ENCODE assay signal across 12 cellular contexts in the genomic region with DNA sequence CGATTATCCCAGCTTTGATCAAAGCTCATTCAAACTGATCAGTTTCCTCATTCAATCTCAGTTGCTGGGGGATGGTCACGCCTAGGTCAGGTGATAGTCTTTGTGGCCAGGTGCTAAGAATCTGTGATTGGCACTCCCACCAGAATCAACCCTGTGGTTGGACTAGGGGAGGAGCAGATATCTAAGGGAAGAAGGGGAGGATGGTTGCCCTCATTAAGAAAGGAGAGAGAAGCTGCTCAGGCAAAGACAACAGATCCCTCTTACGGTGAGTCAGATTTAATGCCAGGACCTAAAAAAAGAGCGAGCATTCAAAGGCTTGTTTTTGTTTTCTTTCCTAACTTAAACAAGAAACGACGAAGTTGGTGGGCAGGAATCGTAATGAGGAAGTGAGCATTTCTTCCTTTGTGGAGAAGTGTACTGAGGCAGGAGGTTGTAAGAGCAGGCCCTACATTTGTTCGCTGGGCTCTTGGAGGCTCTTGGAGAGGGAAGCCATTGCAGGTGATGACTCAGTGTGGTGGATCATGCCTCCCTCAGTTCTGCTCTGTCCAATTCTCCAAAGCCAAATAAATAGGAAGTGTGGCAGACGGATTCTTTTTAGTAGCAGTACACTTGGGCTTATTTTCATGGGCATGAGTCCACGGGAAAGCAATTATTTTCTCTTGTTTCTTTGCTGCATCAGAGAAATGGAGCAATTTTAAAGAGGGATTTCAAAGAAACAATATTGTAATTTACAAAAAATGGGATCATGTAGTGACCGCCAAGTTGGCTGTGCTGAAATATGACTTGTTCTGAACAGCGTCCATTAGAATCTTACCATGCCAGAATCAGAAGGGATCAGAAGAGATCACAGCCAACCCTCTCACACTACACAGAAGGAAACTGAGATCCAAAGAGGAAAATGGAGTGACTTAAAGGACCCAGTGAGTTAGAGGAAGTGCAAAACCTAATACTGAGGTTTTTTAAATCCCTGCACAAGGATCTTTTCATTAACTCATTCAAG. TPM values are rescaled to one million over a fixed set of nuclear protein-coding genes. Genes with fewer than 3 reads are reported as not detected.
DNase-seq lines count a peak whose midpoint lies in the region; ATAC-seq and TF ChIP-seq lines count a peak whose summit lies in the region.
"Had no signal": no experiment of that assay in that cellular context is flagged by ENCODE, and none has a peak within 500 bp of the region (broad histone marks: within the 10 kb centered on the region; RNA-seq: fewer than 3 reads in every experiment).

No MANE protein-coding gene starts in this region.

- 63 to 78% methylated on average over 12 of the region's 12 CpGs for WGBS in body of pancreas, 2 donors
- WGBS in lung, 2 donors: 62 to 64% methylated on average over 12 of the region's 12 CpGs

- peak; percentile 35 for ATAC-seq in body of pancreas
- peak; percentile 76 for ATAC-seq in lung (ENCODE audit: insufficient read depth, low FRiP score)
- no peak for ATAC-seq in GM18909 (IDR thresholded peaks at IDR 0.05; ENCODE audit: poor library complexity, unreplicated experiment)
- ATAC-seq in stimulated activated naive CD8-positive, alpha-beta T cell treated with anti-CD3 and anti-CD28 coated beads, Interleukin-15, amount 100 ng/mL, for 72 hours: no peak
- ATAC-seq: foreskin keratinocyte had no signal

- TF ChIP-seq CTCF in body of pancreas (IDR thresholded peaks at IDR 0.05) (no peak), lung (IDR thresholded peaks at IDR 0.05; ENCODE audit: control extremely low read depth, extremely low read depth) (no peak)

- no peaks in the 10 kb centered on the region for H3K79me2 ChIP-seq in ACC112 (ENCODE audit: control insufficient read depth, insufficient read depth, low read length, unreplicated experiment)

- H3K4me1 ChIP-seq in ACC112 (ENCODE audit: control insufficient read depth, insufficient read depth, low read length, unreplicated experiment): peaks cover 13% of the 10 kb centered on the region
- no peaks in the 10 kb centered on the region for H3K4me1 ChIP-seq in body of pancreas
- H3K4me1 ChIP-seq in lung (ENCODE audit: control insufficient read depth in 2 of 2, insufficient read depth in 2 of 2, low read length in 2 of 2): peaks cover 0 to 8% of the 10 kb centered on the region in 2 donors
- H3K4me1 ChIP-seq: foreskin keratinocyte had no signal

- H3K9me3 Mint-ChIP-seq in stimulated activated naive CD8-positive, alpha-beta T cell treated with anti-CD3 and anti-CD28 coated beads, Interleukin-15, amount 100 ng/mL, for 72 hours: no peaks in the 10 kb centered on the region
- H3K9me3 Mint-ChIP-seq: CD4-positive, CD25-positive, alpha-beta regulatory T cell had no signal

- intact Hi-C loops in body of pancreas (cut with DNase I): no loop called here

- peak overlapping the region; percentile 36; the same call in 1 of the 2 replicates for H3K27ac ChIP-seq in ACC112 (ENCODE audit: low read depth, low read length)
- H3K27ac ChIP-seq in body of pancreas: peak overlapping the region in 1 of 4 donors; percentile 22
- H3K27ac ChIP-seq in lung (ENCODE audit: low read depth in 1 of 2, low read length in 1 of 2): no peak overlapping the region
- H3K27ac ChIP-seq: foreskin keratinocyte had no signal

- H3K27me3 Mint-ChIP-seq in stimulated activated naive CD8-positive, alpha-beta T cell treated with anti-CD3 and anti-CD28 coated beads, Interleukin-15, amount 100 ng/mL, for 72 hours: no peaks in the 10 kb centered on the region

- H2AFZ ChIP-seq in ACC112 (ENCODE audit: low read length, unreplicated experiment): peak overlapping the region; percentile 85

- H3K4me3 ChIP-seq in ACC112 (ENCODE audit: low read depth, low read length): peak overlapping the region; percentile 14; the same call in 1 of the 2 replicates
- no peak overlapping the region for H3K4me3 ChIP-seq in body of pancreas
- H3K4me3 ChIP-seq in lung: no peak overlapping the region

- no peak for TF ChIP-seq POLR2A in body of pancreas (IDR thresholded peaks at IDR 0.05)

- H3K36me3 ChIP-seq in ACC112 (ENCODE audit: insufficient read depth, low read length): no peaks in the 10 kb centered on the region
- H3K36me3 ChIP-seq in body of pancreas (replicated peaks in 1 of 2; ENCODE audit: insufficient read depth in 1 of 2, low read depth in 2 of 2): no peaks in the 10 kb centered on the region
- H3K36me3 ChIP-seq in lung (ENCODE audit: control insufficient read depth in 2 of 2, insufficient read depth in 2 of 2, low read length in 2 of 2): no peaks in the 10 kb centered on the region

- DNase-seq in Kasumi-1 (lab: John Stamatoyannopoulos, UW): peak; percentile 10 to 23
- DNase-seq in body of pancreas: peak in 1 of 4 donors; percentile 51
- DNase-seq in lung (ENCODE audit: low spot score): no peak
- DNase-seq in GF-D8 (lab: John Stamatoyannopoulos, UW): no peak
- no peak for DNase-seq in stimulated activated naive CD8-positive, alpha-beta T cell treated with anti-CD3 and anti-CD28 coated beads, Interleukin-15, amount 100 ng/mL, for 72 hours
- no peak for DNase-seq in NCI-H1930 (lab: John Stamatoyannopoulos, UW)
- DNase-seq: activated naive CD4-positive, alpha-beta T cell treated with Interleukin-2 at 50 U/mL for 16 hours; foreskin keratinocyte; NCI-H69 had no signal

- no peak overlapping the region for H3K27ac Mint-ChIP-seq in stimulated activated naive CD8-positive, alpha-beta T cell treated with anti-CD3 and anti-CD28 coated beads, Interleukin-15, amount 100 ng/mL, for 72 hours

- H3K27me3 ChIP-seq in ACC112 (ENCODE audit: insufficient read depth, low read length): peaks cover 19% of the 10 kb centered on the region
- no peaks in the 10 kb centered on the region for H3K27me3 ChIP-seq in body of pancreas
- H3K27me3 ChIP-seq in lung (ENCODE audit: control insufficient read depth, insufficient read depth): no peaks in the 10 kb centered on the region

- H3K4me1 Mint-ChIP-seq in stimulated activated naive CD8-positive, alpha-beta T cell treated with anti-CD3 and anti-CD28 coated beads, Interleukin-15, amount 100 ng/mL, for 72 hours: peaks cover 33% of the 10 kb centered on the region

- no peaks in the 10 kb centered on the region for H3K9me3 ChIP-seq in body of pancreas
- peaks cover 0 to 2% of the 10 kb centered on the region in 2 donors for H3K9me3 ChIP-seq in lung (ENCODE audit: control insufficient read depth in 2 of 2, insufficient read depth in 1 of 2, low read length in 1 of 2)

- H3K4me3 Mint-ChIP-seq in stimulated activated naive CD8-positive, alpha-beta T cell treated with anti-CD3 and anti-CD28 coated beads, Interleukin-15, amount 100 ng/mL, for 72 hours: no peak overlapping the region

RNA-seq across cellular contexts. Expression of gene TGFBR1, which starts 18.7 kb away (rescaled TPM):
- 10 to 100 TPM; 10.5 to 18.7 TPM for total RNA-seq in body of pancreas
- 10 to 100 TPM; 43.1 to 73.2 TPM for total RNA-seq in lung
- polyA plus RNA-seq in lung: 10 to 100 TPM; 14.2 to 14.7 TPM

Comparison
In these comparisons a context has a peak if more than half of its experiments do, and no peak if none do; other contexts are left out.
1. DNase-seq: peak in Kasumi-1 (2 of 2); none in lung (single experiment), GF-D8 (single experiment), stimulated activated naive CD8-positive, alpha-beta T cell treated with anti-CD3 and anti-CD28 coated beads, Interleukin-15, amount 100 ng/mL, for 72 hours (0 of 2) and NCI-H1930 (0 of 2).
2. ATAC-seq: peak in body of pancreas (single experiment) and lung (single experiment); none in GM18909 (single experiment) and stimulated activated naive CD8-positive, alpha-beta T cell treated with anti-CD3 and anti-CD28 coated beads, Interleukin-15, amount 100 ng/mL, for 72 hours (single experiment).